In genomic region chr6:39224523-39225182, GRCh38 we compare ENCODE assay signal across 12 cellular contexts. TPM values are rescaled to one million over a fixed set of nuclear protein-coding genes. Genes with fewer than 3 reads are reported as not detected.
A peak's percentile ranks its signal among the peaks of the same experiment; 100 is the strongest.
DNase-seq lines count a peak whose midpoint lies in the region; TF ChIP-seq lines count a peak whose summit lies in the region.
"Had no signal": no experiment of that assay in that cellular context is flagged by ENCODE, and none has a peak within 500 bp of the region (broad histone marks: within the 10 kb centered on the region; RNA-seq: fewer than 3 reads in every experiment).

No MANE protein-coding gene starts in this region.

- TF ChIP-seq EP300 in transverse colon (IDR thresholded peaks at IDR 0.05; ENCODE audit: low read depth): no peak

- CTCF ChIA-PET in activated naive CD4-positive, alpha-beta T cell treated with anti-CD3 and anti-CD28 coated beads for 36 hours (lab: Charles Lee): interaction anchor here (0.9 to 1.3 kb wide), 2 partner anchors 58 to 78 kb away, joined by 3 to 6 read pairs; no protein-coding TSS in a partner anchor

- no peak for TF ChIP-seq CTCF in liver (IDR thresholded peaks at IDR 0.05; ENCODE audit: low read depth, low read length, missing input control)
- TF ChIP-seq CTCF in transverse colon (IDR thresholded peaks at IDR 0.05): no peak
- no peak for TF ChIP-seq CTCF in CD14-positive monocyte (IDR thresholded peaks at IDR 0.05)

- TF ChIP-seq RAD21 in liver (IDR thresholded peaks at IDR 0.05): no peak

- peaks cover 12 to 86% (median 74%) of the 10 kb centered on the region in 4 donors for H3K4me1 ChIP-seq in liver (ENCODE audit: control insufficient read depth in 4 of 4, insufficient read depth in 4 of 4, low read length in 3 of 4)
- H3K4me1 ChIP-seq in transverse colon: peaks cover 3 to 90% (median 48%) of the 10 kb centered on the region in 4 donors

- H3K27ac Mint-ChIP-seq in activated naive CD4-positive, alpha-beta T cell treated with anti-CD3 and anti-CD28 coated beads for 36 hours: peak overlapping the region; percentile 63
- peak overlapping the region; percentile 94 for H3K27ac Mint-ChIP-seq in activated T-helper 1 cell treated with anti-CD3 and anti-CD28 coated beads, Interleukin-12 subunit alpha, Interleukin-12 subunit beta, Interleukin-2, Interleukin-4 antibody, amounts not matched to agents 30 ng/mL and 10 ng/mL and 1 ng/mL, durations not matched to agents 14 hours and 24 hours and 36 hours
- peak overlapping the region in 3 of 7 donors; percentile 50 to 57 (median 51) for H3K27ac Mint-ChIP-seq in CD14-positive monocyte

- H3K27me3 Mint-ChIP-seq in activated naive CD4-positive, alpha-beta T cell treated with anti-CD3 and anti-CD28 coated beads for 36 hours (ENCODE audit: low read depth): no peaks in the 10 kb centered on the region
- H3K27me3 Mint-ChIP-seq in activated T-helper 1 cell treated with anti-CD3 and anti-CD28 coated beads, Interleukin-12 subunit alpha, Interleukin-12 subunit beta, Interleukin-2, Interleukin-4 antibody, amounts not matched to agents 30 ng/mL and 10 ng/mL and 1 ng/mL, durations not matched to agents 14 hours and 24 hours and 36 hours (ENCODE audit: insufficient read depth): no peaks in the 10 kb centered on the region
- H3K27me3 Mint-ChIP-seq in CD14-positive monocyte (ENCODE audit: low read depth in 3 of 3): peaks cover 4 to 9% (median 5%) of the 10 kb centered on the region in 3 donors

- H3K36me3 ChIP-seq in liver (ENCODE audit: control insufficient read depth in 4 of 4, insufficient read depth in 3 of 4, low read depth in 1 of 4, low read length in 3 of 4) (peaks cover 0 to 6% (median 0%) of the 10 kb centered on the region in 4 donors), transverse colon (no peaks in the 10 kb centered on the region)

- H3K36me3 Mint-ChIP-seq in activated naive CD4-positive, alpha-beta T cell treated with anti-CD3 and anti-CD28 coated beads for 36 hours (ENCODE audit: low read depth): peaks cover 37% of the 10 kb centered on the region
- H3K36me3 Mint-ChIP-seq in activated T-helper 1 cell treated with anti-CD3 and anti-CD28 coated beads, Interleukin-12 subunit alpha, Interleukin-12 subunit beta, Interleukin-2, Interleukin-4 antibody, amounts not matched to agents 30 ng/mL and 10 ng/mL and 1 ng/mL, durations not matched to agents 14 hours and 24 hours and 36 hours (ENCODE audit: low read depth): peaks cover 70% of the 10 kb centered on the region
- peaks cover 3 to 4% of the 10 kb centered on the region in 2 donors for H3K36me3 Mint-ChIP-seq in CD14-positive monocyte

- in situ Hi-C loops in transverse colon (cut with MboI; ENCODE audit: low pct_ligation_motif_present in 1 of 4, low pct_unique_long_range_greater_than_20kb in 1 of 4, low sequenced_read_pairs in 3 of 4): no loop called here

- H3K27ac ChIP-seq in liver (ENCODE audit: low read depth in 1 of 2, low read length in 2 of 2): peak overlapping the region; percentile 72 to 91
- peak overlapping the region; percentile 56 to 76 (median 69) for H3K27ac ChIP-seq in transverse colon

- H3K4me1 Mint-ChIP-seq in activated naive CD4-positive, alpha-beta T cell treated with anti-CD3 and anti-CD28 coated beads for 36 hours (ENCODE audit: low read depth): peaks cover 74% of the 10 kb centered on the region
- H3K4me1 Mint-ChIP-seq in activated T-helper 1 cell treated with anti-CD3 and anti-CD28 coated beads, Interleukin-12 subunit alpha, Interleukin-12 subunit beta, Interleukin-2, Interleukin-4 antibody, amounts not matched to agents 30 ng/mL and 10 ng/mL and 1 ng/mL, durations not matched to agents 14 hours and 24 hours and 36 hours (ENCODE audit: low read depth): peaks cover 85% of the 10 kb centered on the region
- H3K4me1 Mint-ChIP-seq in CD14-positive monocyte: peaks cover 79% of the 10 kb centered on the region

- H3K4me3 Mint-ChIP-seq in activated naive CD4-positive, alpha-beta T cell treated with anti-CD3 and anti-CD28 coated beads for 36 hours: no peak overlapping the region
- peak overlapping the region; percentile 88 for H3K4me3 Mint-ChIP-seq in activated T-helper 1 cell treated with anti-CD3 and anti-CD28 coated beads, Interleukin-12 subunit alpha, Interleukin-12 subunit beta, Interleukin-2, Interleukin-4 antibody, amounts not matched to agents 30 ng/mL and 10 ng/mL and 1 ng/mL, durations not matched to agents 14 hours and 24 hours and 36 hours
- H3K4me3 Mint-ChIP-seq in CD14-positive monocyte: no peak overlapping the region

- H3K4me3 ChIP-seq in liver (ENCODE audit: low read depth in 1 of 3, low read length in 3 of 3) (no peak overlapping the region), transverse colon (no peak overlapping the region)

- 48% methylated on average over 5 of the region's 5 CpGs for WGBS in liver
- 69 to 72% methylated on average over 3 to 5 of the region's 5 CpGs for WGBS in transverse colon (ENCODE audit: low coverage in 1 of 2), 2 donors

- H3K9ac ChIP-seq in liver (ENCODE audit: low read depth in 1 of 2, low read length in 2 of 2): no peak overlapping the region

- peak; percentile 42 for TF ChIP-seq POLR2A in transverse colon (IDR thresholded peaks at IDR 0.05)

- H3K9me3 ChIP-seq in liver (ENCODE audit: control insufficient read depth in 4 of 4, low read length in 3 of 4): no peaks in the 10 kb centered on the region
- no peaks in the 10 kb centered on the region for H3K9me3 ChIP-seq in transverse colon

- DNase-seq in activated naive CD4-positive, alpha-beta T cell treated with anti-CD3 and anti-CD28 coated beads for 36 hours: no peak
- DNase-seq in activated naive CD4-positive, alpha-beta T cell treated with anti-CD3 and anti-CD28 coated beads, Interleukin-2, amount 50 U/mL, for 16 hours: no peak
- DNase-seq in activated T-helper 1 cell treated with anti-CD3 and anti-CD28 coated beads, Interleukin-12 subunit alpha, Interleukin-12 subunit beta, Interleukin-2, Interleukin-4 antibody, amounts not matched to agents 30 ng/mL and 10 ng/mL and 1 ng/mL, durations not matched to agents 14 hours and 24 hours and 36 hours (ENCODE audit: low spot score): no peak
- DNase-seq in transverse colon: peak; percentile 66
- no peak for DNase-seq in NCI-H510A treated with DMSO at 0.1 percent for 48 hours (lab: John Stamatoyannopoulos, UW)
- no peak for DNase-seq in cerebellum (ENCODE audit: low spot score)
- DNase-seq in CD14-positive monocyte (ENCODE audit: low spot score): no peak
- DNase-seq: DMS 273 treated with DMSO at 0.1 percent for 48 hours; effector CD8-positive, alpha-beta T cell; NCI-H2171; stimulated activated CD4-positive, alpha-beta T cell treated with anti-CD3 and anti-CD28 coated beads, Interleukin-12 subunit alpha, Interleukin-12 subunit beta, amount 100 ng/mL, for 4 hours had no signal

- no peaks in the 10 kb centered on the region for H3K9me3 Mint-ChIP-seq in activated naive CD4-positive, alpha-beta T cell treated with anti-CD3 and anti-CD28 coated beads for 36 hours
- H3K9me3 Mint-ChIP-seq in activated T-helper 1 cell treated with anti-CD3 and anti-CD28 coated beads, Interleukin-12 subunit alpha, Interleukin-12 subunit beta, Interleukin-2, Interleukin-4 antibody, amounts not matched to agents 30 ng/mL and 10 ng/mL and 1 ng/mL, durations not matched to agents 14 hours and 24 hours and 36 hours: peaks cover 12% of the 10 kb centered on the region
- H3K9me3 Mint-ChIP-seq in CD14-positive monocyte: peaks cover 0 to 5% (median 3%) of the 10 kb centered on the region in 7 donors

- intact Hi-C loops in activated naive CD4-positive, alpha-beta T cell treated with anti-CD3 and anti-CD28 coated beads for 36 hours (cut with micrococcal nuclease): loop anchor here (10.0 kb wide), 1 partner anchor 590 kb away; the partner anchor contains the start of gene BTBD9
- intact Hi-C loops in activated T-helper 1 cell treated with anti-CD3 and anti-CD28 coated beads, Interleukin-12 subunit alpha, Interleukin-12 subunit beta, Interleukin-2, Interleukin-4 antibody, amounts not matched to agents 30 ng/mL and 10 ng/mL and 1 ng/mL, durations not matched to agents 14 hours and 24 hours and 36 hours (cut with micrococcal nuclease): loop anchor here (5.0 kb wide), 1 partner anchor 1848 kb away; the partner anchor contains the start of genes NFYA and OARD1
- intact Hi-C loops in transverse colon (cut with DNase I; ENCODE audit: low total_unique reads): no loop called here
- intact Hi-C loops in CD14-positive monocyte (cut with micrococcal nuclease): loop anchor here in 1 of 2 donors (10.0 kb wide), 1 partner anchor 80 kb away; no protein-coding TSS in a partner anchor

- H3K27me3 ChIP-seq in liver (ENCODE audit: control insufficient read depth in 4 of 4, insufficient read depth in 4 of 4, low read length in 3 of 4) (no peaks in the 10 kb centered on the region), transverse colon (peaks cover 12% of the 10 kb centered on the region)

TF ChIP-seq in liver, 16 proteins besides CTCF, POLR2A, EP300 and RAD21 (continues in another document):
- peak; percentile 42 for TF ChIP-seq MAX (IDR thresholded peaks at IDR 0.05)
- TF ChIP-seq HNF4G (IDR thresholded peaks at IDR 0.05): peak; percentile 66
- peak in 1 of 2 donors; percentile 40 for TF ChIP-seq EGR1 (IDR thresholded peaks at IDR 0.05; ENCODE audit: low read depth in 2 of 2)
- peak; percentile 76 to 87 for TF ChIP-seq RXRA (IDR thresholded peaks at IDR 0.05)

RNA-seq across cellular contexts. Expression of gene KCNK5, which starts 4.6 kb away (rescaled TPM):
- 1 to 10 TPM; 9.0 to 9.2 TPM for total RNA-seq in activated naive CD4-positive, alpha-beta T cell treated with anti-CD3 and anti-CD28 coated beads for 36 hours
- total RNA-seq in activated T-helper 1 cell treated with anti-CD3 and anti-CD28 coated beads, Interleukin-12 subunit alpha, Interleukin-12 subunit beta, Interleukin-2, Interleukin-4 antibody, amounts not matched to agents 30 ng/mL and 10 ng/mL and 1 ng/mL, durations not matched to agents 14 hours and 24 hours and 36 hours: 36.7 and 38.7 TPM in 2 replicates
- 10 to 100 TPM in 1 of 2 donors, 1 to 10 TPM in 1; 3.7 to 19.1 TPM for total RNA-seq in liver
- 1 to 10 TPM; 5.4 to 9.6 TPM for polyA plus RNA-seq in liver
- 10 to 100 TPM in 3 of 4 donors, 1 to 10 TPM in 1; 9.6 to 86.0 (median 64.5) TPM for total RNA-seq in transverse colon
- total RNA-seq in cerebellum: 0.27 TPM
- not detected for polyA plus RNA-seq in CD14-positive monocyte
